In the genomic region with DNA sequence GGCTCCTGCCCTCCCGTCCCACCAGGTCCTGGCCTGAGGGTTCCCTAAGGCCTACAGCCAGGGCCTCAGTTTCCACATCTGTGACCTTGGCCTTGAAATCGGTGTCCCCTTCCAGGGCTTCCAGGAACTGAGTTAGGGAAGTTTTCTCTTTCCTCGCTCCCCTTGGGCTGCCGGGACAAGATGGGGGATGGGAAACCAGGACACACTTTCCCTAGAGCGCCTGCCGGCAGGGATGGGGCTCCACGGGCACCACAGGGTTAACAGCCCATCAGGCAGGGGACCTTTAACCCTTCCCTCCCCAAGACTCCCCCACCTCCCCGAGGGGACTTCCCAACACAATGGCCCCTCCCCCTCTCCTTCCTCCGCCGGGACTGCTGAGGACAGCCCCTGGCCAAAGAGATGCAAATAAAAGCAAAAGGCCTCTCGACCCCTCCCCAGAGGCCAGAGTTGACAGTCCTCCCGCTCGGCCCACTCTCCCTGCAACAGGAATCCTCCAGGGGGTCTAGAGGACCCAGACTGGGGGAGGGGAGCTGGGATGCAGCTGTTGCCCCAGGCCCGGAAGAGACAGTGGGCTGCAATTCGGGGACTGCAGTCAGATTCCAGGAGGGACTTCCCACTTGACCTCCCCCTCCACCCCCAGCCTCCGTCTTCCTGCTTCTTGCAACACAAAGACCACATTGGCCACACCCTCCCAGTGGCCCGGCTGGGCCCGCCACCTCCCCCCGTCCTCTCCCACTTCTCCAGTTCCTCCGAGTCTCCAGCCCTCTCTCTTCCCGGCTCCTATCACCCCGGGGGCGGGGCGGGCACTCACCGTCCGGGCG, we compare ENCODE assay signal across 8 cellular contexts. TPM values are rescaled to one million over a fixed set of nuclear protein-coding genes. Genes with fewer than 3 reads are reported as not detected.
DNase-seq lines count a peak whose midpoint lies in the region; ATAC-seq and TF ChIP-seq lines count a peak whose summit lies in the region.

No MANE protein-coding gene starts in this region.

- H3K27me3 Mint-ChIP-seq in naive B cell: peaks cover 0 to 7% (median 2%) of the 10 kb centered on the region in 3 donors

- H3K4me1 ChIP-seq in upper lobe of left lung: peaks cover 48 to 67% (median 57%) of the 10 kb centered on the region in 4 donors

- peaks cover 22 to 31% (median 26%) of the 10 kb centered on the region in 3 donors for H3K4me1 Mint-ChIP-seq in naive B cell

- 0 to 1% methylated on average over 12 to 23 of the region's 27 CpGs for WGBS in upper lobe of left lung, 2 donors

- no peak for TF ChIP-seq CTCF in fibroblast of mammary gland (conservative IDR thresholded peaks at IDR 0.05; ENCODE audit: control insufficient read depth, insufficient read depth, low read depth, low read length)
- no peak for TF ChIP-seq CTCF in upper lobe of left lung (IDR thresholded peaks at IDR 0.05)

- peak overlapping the region; percentile 98 to 100 (median 100) for H3K27ac ChIP-seq in upper lobe of left lung

- no peak for TF ChIP-seq EP300 in upper lobe of left lung (IDR thresholded peaks at IDR 0.05)

- TF ChIP-seq POLR2A in GM18526 (IDR thresholded peaks at IDR 0.05; ENCODE audit: extremely low read depth, insufficient read length) (peak; percentile 50), upper lobe of left lung (IDR thresholded peaks at IDR 0.05) (peak in 3 of 4 donors; percentile 14 to 80 (median 42))

- peak; percentile 69 for DNase-seq in Ammon's horn (ENCODE audit: low spot score)
- peak; percentile 95 for DNase-seq in NCI-H226
- peak; percentile 37 for DNase-seq in activated CD8-positive, alpha-beta memory T cell treated with anti-CD3 and anti-CD28 coated beads, Interleukin-2, amount 50 U/mL, for 4 hours
- peak; percentile 95 for DNase-seq in fibroblast of mammary gland (ENCODE audit: low read depth)
- DNase-seq in naive B cell: peak; percentile 24
- DNase-seq in upper lobe of left lung: peak; percentile 70 to 97

- no peak for ATAC-seq in naive B cell (ENCODE audit: low read depth in 2 of 2)
- peak; percentile 71 to 82 for ATAC-seq in upper lobe of left lung (ENCODE audit: low FRiP score in 2 of 2)
- no peak for ATAC-seq in HG02884 (IDR thresholded peaks at IDR 0.05; ENCODE audit: unreplicated experiment)

- H3K9me3 ChIP-seq in upper lobe of left lung: no peaks in the 10 kb centered on the region

- peak overlapping the region; percentile 49 for H3K4me3 ChIP-seq in fibroblast of mammary gland (ENCODE audit: control insufficient read depth, low read depth, low read length)
- peak overlapping the region; percentile 64 to 99 (median 94) for H3K4me3 ChIP-seq in upper lobe of left lung

- H3K9me3 Mint-ChIP-seq in naive B cell: no peaks in the 10 kb centered on the region

- H3K27me3 ChIP-seq in upper lobe of left lung: no peaks in the 10 kb centered on the region

- peak overlapping the region in 7 of 8 donors; percentile 42 to 87 (median 75) for H3K4me3 Mint-ChIP-seq in naive B cell

- peak overlapping the region in 3 of 6 donors; percentile 81 to 94 (median 82) for H3K27ac Mint-ChIP-seq in naive B cell

- peaks cover 0 to 9% (median 4%) of the 10 kb centered on the region in 4 donors for H3K36me3 ChIP-seq in upper lobe of left lung

- H3K36me3 Mint-ChIP-seq in naive B cell: no peaks in the 10 kb centered on the region

RNA-seq across cellular contexts. Expression of a gene that starts 3.4 kb away (rescaled TPM):
- 1 to 10 TPM in 2 of 6 donors, under 1 TPM in 4; 0.32 to 1.4 (median 0.70) TPM for polyA plus RNA-seq in naive B cell (ENCODE audit: low read depth in 6 of 6)
- total RNA-seq in upper lobe of left lung: 10 to 100 TPM in 4 of 6 donors, 1 to 10 TPM in 2; 7.4 to 29.3 (median 15.9) TPM

RNA-seq across cellular contexts. Expression of a gene that starts 28.8 kb away (rescaled TPM):
- 10 to 100 TPM in 2 of 6 donors, 1 to 10 TPM in 4; 7.8 to 13.2 (median 8.8) TPM for polyA plus RNA-seq in naive B cell (ENCODE audit: low read depth in 6 of 6)
- 10 to 100 TPM; 18.2 to 91.1 (median 35.0) TPM for total RNA-seq in upper lobe of left lung

RNA-seq across cellular contexts. Expression of a gene that starts 47.1 kb away (rescaled TPM):
- 1 to 10 TPM; 3.9 to 7.7 (median 5.6) TPM for polyA plus RNA-seq in naive B cell (ENCODE audit: low read depth in 6 of 6)
- 10 to 100 TPM in 4 of 6 donors, 1 to 10 TPM in 1, under 1 TPM in 1; 0.59 to 28.3 (median 22.4) TPM for total RNA-seq in upper lobe of left lung

Comparison
In these comparisons a context has a peak if more than half of its experiments do, and no peak if none do; other contexts are left out.
1. DNase-seq: peak in every context shown above with its lines; median percentile 95 in NCI-H226; 95 in fibroblast of mammary gland; 84 in upper lobe of left lung; 69 in Ammon's horn; 37 in activated CD8-positive, alpha-beta memory T cell treated with anti-CD3 and anti-CD28 coated beads, Interleukin-2, amount 50 U/mL, for 4 hours; 24 in naive B cell.
2. ATAC-seq: peak in upper lobe of left lung (2 of 2); none in naive B cell (0 of 2) and HG02884 (single experiment).